ENCODE assay signal across 8 cellular contexts in genomic region chr14:54489318-54489683, GRCh38. TPM values are rescaled to one million over a fixed set of nuclear protein-coding genes. Genes with fewer than 3 reads are reported as not detected.
DNase-seq lines count a peak whose midpoint lies in the region; ATAC-seq and TF ChIP-seq lines count a peak whose summit lies in the region.

No MANE protein-coding gene starts in this region.

- H3K27me3 Mint-ChIP-seq in Calu3 (ENCODE audit: unreplicated experiment) (no peaks in the 10 kb centered on the region), naive B cell (no peaks in the 10 kb centered on the region)

- DNase-seq in Calu3 = no peak
- no peak for DNase-seq in caudate nucleus (lab: John Stamatoyannopoulos, UW)
- DNase-seq in naive B cell = no peak
- DNase-seq in DMS79 treated with DMSO at 0.1 percent for 48 hours (lab: John Stamatoyannopoulos, UW) = no peak
- no peak for DNase-seq in cerebellar nuclear complex (lab: John Stamatoyannopoulos, UW)
- DNase-seq in Kasumi-1 (lab: John Stamatoyannopoulos, UW) = no peak
- DNase-seq in kidney tubule cell (ENCODE audit: low spot score) = no peak

- H3K4me1 Mint-ChIP-seq in Calu3 (ENCODE audit: low read depth, unreplicated experiment) (peaks cover 27% of the 10 kb centered on the region), naive B cell (peaks cover 51 to 60% (median 59%) of the 10 kb centered on the region in 3 donors)

- H3K27ac Mint-ChIP-seq in Calu3 (ENCODE audit: unreplicated experiment) (peak overlapping the region; percentile 97), naive B cell (peak overlapping the region; percentile 92 to 98 (median 96))

- CTCF ChIA-PET in Calu3 (lab: Charles Lee) = interaction anchor here (0.7 to 2.4 kb wide), 3 partner anchors 20 to 314 kb away, joined by 3 to 9 read pairs (median 3); partner anchors contain the start of gene CGRRF1

- H3K9me3 Mint-ChIP-seq in Calu3 (ENCODE audit: low read depth, unreplicated experiment) = no peaks in the 10 kb centered on the region
- H3K9me3 Mint-ChIP-seq in naive B cell = peaks cover 0 to 2% (median 0%) of the 10 kb centered on the region in 7 donors

- intact Hi-C loops in Calu3 (cut with micrococcal nuclease; ENCODE audit: unreplicated experiment) = loop anchor here (5.0 kb wide), 1 partner anchor 122 kb away; no protein-coding TSS in a partner anchor

- no TSS peak for BruUV-seq in Calu3 (replicated peaks; lab: Mats Ljungman, UMichigan)

- ATAC-seq in HG03439 (IDR thresholded peaks at IDR 0.05; ENCODE audit: unreplicated experiment) (peak; percentile 25), naive B cell (ENCODE audit: low read depth in 2 of 2) (no peak)

- no peak for TF ChIP-seq CTCF in Calu3 (IDR thresholded peaks at IDR 0.05; ENCODE audit: unreplicated experiment)

- H3K4me3 Mint-ChIP-seq in Calu3 (ENCODE audit: low read depth, unreplicated experiment) (peak overlapping the region; percentile 79), naive B cell (peak overlapping the region; percentile 78 to 96 (median 94))

- peak overlapping the region; percentile 95 for H3K27ac ChIP-seq in caudate nucleus (ENCODE audit: low read depth, low read length)

- H3K36me3 Mint-ChIP-seq in Calu3 (ENCODE audit: insufficient read depth, unreplicated experiment) (peaks cover 22% of the 10 kb centered on the region), naive B cell (no peaks in the 10 kb centered on the region)

RNA-seq across cellular contexts. Expression of gene GMFB, which starts 0.5 kb away (rescaled TPM):
- 39.2 and 43.0 TPM in 2 replicates for total RNA-seq in Calu3 (2022)
- 10 to 100 TPM; 36.4 to 45.5 (median 39.7) TPM for polyA plus RNA-seq in naive B cell (ENCODE audit: low read depth in 6 of 6)

RNA-seq across cellular contexts. Expression of gene CGRRF1, which starts 20.4 kb away (rescaled TPM):
- 8.6 and 12.4 TPM in 2 replicates for total RNA-seq in Calu3 (2022)
- 10 to 100 TPM; 27.4 to 41.3 (median 35.3) TPM for polyA plus RNA-seq in naive B cell (ENCODE audit: low read depth in 6 of 6)

RNA-seq across cellular contexts. Expression of gene CNIH1, which starts 48.1 kb away (rescaled TPM):
- 118 and 123 TPM in 2 replicates for total RNA-seq in Calu3 (2022)
- polyA plus RNA-seq in naive B cell (ENCODE audit: low read depth in 6 of 6) = 100 to 1,000 TPM in 1 of 6 donors, 10 to 100 TPM in 5; 69.3 to 167 (median 78.3) TPM
